12 cellular contexts compared by ENCODE assay signal in genomic region chr12:108360487-108360886, GRCh38. TPM values are rescaled to one million over a fixed set of nuclear protein-coding genes. Genes with fewer than 3 reads are reported as not detected.
DNase-seq lines count a peak whose midpoint lies in the region; ATAC-seq, FAIRE-seq and TF ChIP-seq lines count a peak whose summit lies in the region.
"Had no signal": no experiment of that assay in that cellular context is flagged by ENCODE, and none has a peak within 500 bp of the region (broad histone marks: within the 10 kb centered on the region; RNA-seq: fewer than 3 reads in every experiment).

No MANE protein-coding gene starts in this region.

- H3K9ac ChIP-seq in DND-41 (ENCODE audit: low read depth, low read length), result no peak overlapping the region
- no peak overlapping the region for H3K9ac ChIP-seq in kidney (ENCODE audit: low read length in 2 of 2)

- ATAC-seq in DND-41 (ENCODE audit: insufficient read depth, low read depth) (no peak), HG03565 (IDR thresholded peaks at IDR 0.05; ENCODE audit: unreplicated experiment) (peak; percentile 60), GM21576 (IDR thresholded peaks at IDR 0.05; ENCODE audit: unreplicated experiment) (no peak)
- ATAC-seq: naive thymus-derived CD4-positive, alpha-beta T cell had no signal

- no peak for TF ChIP-seq CTCF in DND-41 (IDR thresholded peaks at IDR 0.05; ENCODE audit: borderline replicate concordance, extremely low read depth, low read length, poor library complexity, severe bottlenecking)
- TF ChIP-seq CTCF in GM20000 (IDR thresholded peaks at IDR 0.05; ENCODE audit: extremely low read depth, missing control alignments), result no peak
- TF ChIP-seq CTCF in epithelial cell of proximal tubule (conservative IDR thresholded peaks at IDR 0.05; ENCODE audit: low read depth, low read length), result no peak
- no peak for TF ChIP-seq CTCF in kidney (IDR thresholded peaks at IDR 0.05; ENCODE audit: borderline replicate concordance, extremely low read depth, insufficient read depth)

- no peak overlapping the region for H3K27ac ChIP-seq in DND-41 (ENCODE audit: low read length)
- H3K27ac ChIP-seq in kidney (ENCODE audit: low read depth in 2 of 2, low read length in 2 of 2), result no peak overlapping the region

- no peak for FAIRE-seq in kidney (lab: Jason Lieb, UNC)

- intact Hi-C loops in kidney (cut with DNase I), result no loop called here

- H3K36me3 ChIP-seq in DND-41 (ENCODE audit: insufficient read depth, low read length), result no peaks in the 10 kb centered on the region
- no peaks in the 10 kb centered on the region for H3K36me3 ChIP-seq in kidney (ENCODE audit: control insufficient read depth in 1 of 2, insufficient read depth in 2 of 2, low read length in 2 of 2)

- no peaks in the 10 kb centered on the region for H4K20me1 ChIP-seq in DND-41 (ENCODE audit: insufficient read depth, low read length)

- H3K4me3 ChIP-seq in DND-41 (ENCODE audit: low read depth in 1 of 2, low read length in 2 of 2), result no peak overlapping the region
- no peak overlapping the region for H3K4me3 ChIP-seq in epithelial cell of proximal tubule (ENCODE audit: low read depth, low read length)
- H3K4me3 ChIP-seq in kidney (ENCODE audit: low read length in 2 of 2), result no peak overlapping the region

- no peaks in the 10 kb centered on the region for H3K79me2 ChIP-seq in DND-41 (ENCODE audit: insufficient read depth, low read length)

- DNase-seq in DND-41 (peak; percentile 7), GM20000 (ENCODE audit: low spot score) (peak; percentile 54), epithelial cell of proximal tubule (ENCODE audit: low read depth) (peak; percentile 18), 8988T (no peak), HUDEP-2 (lab: John Stamatoyannopoulos, UW; ENCODE audit: unreplicated experiment in 76 of 76) (no peak), kidney (no peak)
- DNase-seq: activated T-cell treated with anti-CD3 and anti-CD28 coated beads, Interleukin-2, amount 50 U/mL, for 48 hours; H9; naive thymus-derived CD4-positive, alpha-beta T cell; NCI-H69 had no signal

- H2AFZ ChIP-seq in DND-41 (ENCODE audit: low read depth, low read length), result no peak overlapping the region

- H3K9me3 ChIP-seq in DND-41 (ENCODE audit: insufficient read depth, low read length, severe bottlenecking), result no peaks in the 10 kb centered on the region
- no peaks in the 10 kb centered on the region for H3K9me3 ChIP-seq in kidney (ENCODE audit: control insufficient read depth in 1 of 2, low read length in 2 of 2)

- H3K4me2 ChIP-seq in DND-41 (ENCODE audit: insufficient read depth, low read length), result no peak overlapping the region

- H3K27me3 ChIP-seq in DND-41 (ENCODE audit: insufficient read depth, low read length, poor library complexity), result no peaks in the 10 kb centered on the region

- H3K4me1 ChIP-seq in DND-41 (ENCODE audit: insufficient read depth, low read length), result no peaks in the 10 kb centered on the region
- peaks cover 0 to 2% of the 10 kb centered on the region in 2 donors for H3K4me1 ChIP-seq in kidney (ENCODE audit: control insufficient read depth in 1 of 2, insufficient read depth in 1 of 2, low read depth in 1 of 2, low read length in 2 of 2)

RNA-seq across cellular contexts. Expression of gene CMKLR1, which starts 21.4 kb away (rescaled TPM):
- total RNA-seq in epithelial cell of proximal tubule (0.12 TPM in 1 of 2 replicates, not detected in the other), kidney (25.7 TPM)
- polyA plus RNA-seq in kidney (ENCODE audit: insufficient read depth, low read depth, low replicate concordance), result 6.1 TPM

Comparison
In these comparisons a context has a peak if more than half of its experiments do, and no peak if none do; other contexts are left out.
1. DNase-seq: peak in DND-41 (single experiment), GM20000 (single experiment) and epithelial cell of proximal tubule (single experiment); none in 8988T (single experiment), HUDEP-2 (0 of 76) and kidney (single experiment).
2. RNA of gene CMKLR1, which starts 21.4 kb away (total RNA-seq): 25.7 TPM in kidney (single experiment); 0.12 TPM in epithelial cell of proximal tubule; every median in the first group is over 10 times any median in the second.